ENCODE assay signal across 9 cellular contexts in the genomic region with DNA sequence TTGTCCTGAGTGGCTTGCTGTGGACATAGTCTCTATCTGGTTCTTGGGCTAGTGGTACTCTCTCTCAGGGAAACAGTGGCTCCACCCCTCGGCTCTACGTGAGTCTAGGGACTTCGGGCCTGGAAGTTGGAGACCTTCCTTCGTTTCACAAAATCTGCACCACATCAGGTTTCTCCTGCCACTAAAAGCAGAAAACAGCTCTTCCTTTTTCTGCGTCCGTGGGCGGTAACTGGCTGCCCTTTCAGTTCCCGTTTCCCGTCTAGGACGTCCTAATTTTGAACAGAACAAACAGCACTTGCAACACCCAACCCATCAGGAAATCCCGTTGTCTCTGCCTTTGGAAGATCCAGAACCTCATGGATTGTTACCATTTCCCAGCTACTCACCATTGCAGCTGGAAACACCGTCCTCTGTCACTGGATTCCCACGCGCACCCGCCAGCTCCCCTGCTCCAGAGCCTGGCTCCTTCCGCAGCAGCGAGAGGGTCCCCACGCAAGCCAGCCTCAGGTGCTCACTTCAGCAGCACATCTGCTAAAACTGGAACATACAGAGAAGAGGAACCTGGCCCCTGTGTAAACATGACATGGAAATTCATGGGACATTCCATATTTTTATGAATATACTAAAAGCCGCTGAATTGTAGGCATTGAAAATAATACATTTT.
DNase-seq lines count a peak whose midpoint lies in the region; ATAC-seq and TF ChIP-seq lines count a peak whose summit lies in the region.
"Had no signal": no experiment of that assay in that cellular context is flagged by ENCODE, and none has a peak within 500 bp of the region (broad histone marks: within the 10 kb centered on the region; RNA-seq: fewer than 3 reads in every experiment).

No MANE protein-coding gene starts in this region.

- H3K27ac ChIP-seq in esophagus (ENCODE audit: low read depth in 2 of 2, low read length in 1 of 2), result peak overlapping the region; percentile 14 to 58

- no TSS peak for BruUV-seq in Calu3 (replicated peaks; lab: Mats Ljungman, UMichigan)

- peaks cover 4 to 9% of the 10 kb centered on the region in 2 donors for H3K9me3 Mint-ChIP-seq in stimulated activated naive B cell treated with anti-CD40 and anti-IgM and Interleukin-4, amounts not matched to agents 10 μg/mL and 1 μg/mL and 100 μg/mL, for 72 hours
- peaks cover 7% of the 10 kb centered on the region for H3K9me3 Mint-ChIP-seq in Calu3 (ENCODE audit: low read depth, unreplicated experiment)

- H3K27me3 Mint-ChIP-seq in stimulated activated naive B cell treated with anti-CD40 and anti-IgM and Interleukin-4, amounts not matched to agents 10 μg/mL and 1 μg/mL and 100 μg/mL, for 72 hours, result peaks cover 0 to 13% of the 10 kb centered on the region in 2 donors
- H3K27me3 Mint-ChIP-seq in Calu3 (ENCODE audit: unreplicated experiment), result no peaks in the 10 kb centered on the region

- no peak for TF ChIP-seq CTCF in Calu3 (IDR thresholded peaks at IDR 0.05; ENCODE audit: unreplicated experiment)

- H3K9me3 ChIP-seq in esophagus (ENCODE audit: control insufficient read depth in 2 of 2, insufficient read depth in 1 of 2, low read depth in 1 of 2, low read length in 1 of 2), result no peaks in the 10 kb centered on the region

- WGBS in esophagus, 2 donors, result 70 to 76% methylated on average over 19 of the region's 19 CpGs

- no peaks in the 10 kb centered on the region for H3K36me3 Mint-ChIP-seq in stimulated activated naive B cell treated with anti-CD40 and anti-IgM and Interleukin-4, amounts not matched to agents 10 μg/mL and 1 μg/mL and 100 μg/mL, for 72 hours
- no peaks in the 10 kb centered on the region for H3K36me3 Mint-ChIP-seq in Calu3 (ENCODE audit: insufficient read depth, unreplicated experiment)

- peak overlapping the region; percentile 11 to 23 for H3K4me3 Mint-ChIP-seq in stimulated activated naive B cell treated with anti-CD40 and anti-IgM and Interleukin-4, amounts not matched to agents 10 μg/mL and 1 μg/mL and 100 μg/mL, for 72 hours
- H3K4me3 Mint-ChIP-seq in Calu3 (ENCODE audit: low read depth, unreplicated experiment), result no peak overlapping the region
- H3K4me3 Mint-ChIP-seq: neural crest cell had no signal

- CTCF ChIA-PET in Calu3 (lab: Charles Lee), result interaction anchor here (0.8 kb wide), 1 partner anchor 252 kb away, joined by 3 read pairs; no protein-coding TSS in a partner anchor

- peak; percentile 67 for DNase-seq in stimulated activated naive B cell treated with anti-CD40 and anti-IgM and Interleukin-4, amounts not matched to agents 10 μg/mL and 1 μg/mL and 100 μg/mL, for 72 hours
- DNase-seq in Calu3 (no peak), NCI-H2029 treated with DMSO at 0.1 percent for 48 hours (lab: John Stamatoyannopoulos, UW) (no peak)
- no peak for DNase-seq in stimulated activated CD4-positive, alpha-beta T cell treated with anti-CD3 and anti-CD28 coated beads, Interleukin-4, amount 100 ng/mL, for 1 hour

- no peaks in the 10 kb centered on the region for H3K27me3 ChIP-seq in esophagus (ENCODE audit: control insufficient read depth in 1 of 2, insufficient read depth in 2 of 2, low read length in 2 of 2)

- no peak overlapping the region for H3K4me3 ChIP-seq in esophagus (ENCODE audit: low read depth in 1 of 2, low read length in 2 of 2)

- intact Hi-C loops in Calu3 (cut with micrococcal nuclease; ENCODE audit: unreplicated experiment), result no loop called here

- H3K27ac Mint-ChIP-seq in stimulated activated naive B cell treated with anti-CD40 and anti-IgM and Interleukin-4, amounts not matched to agents 10 μg/mL and 1 μg/mL and 100 μg/mL, for 72 hours, result no peak overlapping the region
- no peak overlapping the region for H3K27ac Mint-ChIP-seq in Calu3 (ENCODE audit: unreplicated experiment)

- peak; percentile 70 for ATAC-seq in GM19372 (IDR thresholded peaks at IDR 0.05; ENCODE audit: low read depth, unreplicated experiment)
- ATAC-seq in HG03354 (IDR thresholded peaks at IDR 0.05; ENCODE audit: poor library complexity, severe bottlenecking, unreplicated experiment), result peak; percentile 76
- peak; percentile 94 to 95 for ATAC-seq in stimulated activated naive B cell treated with anti-CD40 and anti-IgM and Interleukin-4, amounts not matched to agents 10 μg/mL and 1 μg/mL and 100 μg/mL, for 72 hours (replicated peaks)
- no peak for ATAC-seq in HG03139 (IDR thresholded peaks at IDR 0.05; ENCODE audit: unreplicated experiment)

- peaks cover 22 to 26% of the 10 kb centered on the region in 2 donors for H3K4me1 Mint-ChIP-seq in stimulated activated naive B cell treated with anti-CD40 and anti-IgM and Interleukin-4, amounts not matched to agents 10 μg/mL and 1 μg/mL and 100 μg/mL, for 72 hours
- peaks cover 30% of the 10 kb centered on the region for H3K4me1 Mint-ChIP-seq in Calu3 (ENCODE audit: low read depth, unreplicated experiment)
- H3K4me1 Mint-ChIP-seq: neural crest cell had no signal

- H3K36me3 ChIP-seq in esophagus (ENCODE audit: control insufficient read depth in 2 of 2, insufficient read depth in 2 of 2, low read length in 1 of 2), result no peaks in the 10 kb centered on the region

- no peaks in the 10 kb centered on the region for H3K4me1 ChIP-seq in esophagus (ENCODE audit: control insufficient read depth in 2 of 2, insufficient read depth in 2 of 2, low read length in 1 of 2)
